In the genomic region with DNA sequence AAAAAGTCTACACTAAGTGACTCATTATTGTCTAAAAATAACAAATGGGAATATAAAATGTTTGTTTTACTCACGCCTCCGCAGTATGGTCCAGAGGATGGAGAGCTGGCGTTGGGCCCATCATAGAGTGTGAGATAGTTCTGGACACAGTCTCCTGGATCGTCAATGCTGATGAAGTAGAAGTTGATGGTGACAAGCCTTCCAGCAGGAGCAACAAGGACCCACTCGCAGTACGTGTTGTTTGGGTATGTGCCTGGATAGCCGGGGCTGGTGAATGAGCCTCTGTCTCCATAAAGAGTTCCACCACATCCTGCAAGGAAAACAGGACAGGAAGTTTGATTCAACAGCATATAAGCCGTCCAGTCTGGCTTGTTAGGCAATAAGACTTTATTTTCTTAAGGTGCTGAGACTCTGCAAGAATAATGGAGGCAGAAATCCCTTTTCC, we compare ENCODE assay signal across 9 cellular contexts. TPM values are rescaled to one million over a fixed set of nuclear protein-coding genes. Genes with fewer than 3 reads are reported as not detected.
DNase-seq lines count a peak whose midpoint lies in the region; ATAC-seq, FAIRE-seq and TF ChIP-seq lines count a peak whose summit lies in the region.
"Had no signal": no experiment of that assay in that cellular context is flagged by ENCODE, and none has a peak within 500 bp of the region (broad histone marks: within the 10 kb centered on the region; RNA-seq: fewer than 3 reads in every experiment).

No MANE protein-coding gene starts in this region.

- no peak overlapping the region for H3K27ac ChIP-seq in A549
- no peak overlapping the region for H3K27ac ChIP-seq in vagina

- H3K4me1 ChIP-seq in A549, result no peaks in the 10 kb centered on the region
- no peaks in the 10 kb centered on the region for H3K4me1 ChIP-seq in vagina

- no peak overlapping the region for H3K4me3 Mint-ChIP-seq in activated CD4-positive, alpha-beta memory T cell treated with anti-CD3 and anti-CD28 coated beads, Interleukin-2, amount 10 ng/mL, durations not matched to agents 7 days and 5 days
- H3K4me3 Mint-ChIP-seq: dendritic cell treated with granulocyte-macrophage colony-stimulating factor and Interleukin-4, amounts not matched to agents 40 ng/mL and 50 ng/mL, for 4 days had no signal

- POLR2A ChIA-PET in A549 (lab: Yijun Ruan, JAX), result interaction anchor here (0.7 kb wide), 1 partner anchor 187 kb away, joined by 3 read pairs; no protein-coding TSS in a partner anchor
- POLR2A ChIA-PET in activated CD4-positive, alpha-beta memory T cell treated with anti-CD3 and anti-CD28 coated beads, Interleukin-2, amount 10 ng/mL, durations not matched to agents 7 days and 5 days (lab: Charles Lee), result interaction anchor here (1.4 kb wide), 1 partner anchor 11 kb away, joined by 7 read pairs; a partner anchor contains a TSS

- peaks cover 8% of the 10 kb centered on the region for H3K4me1 Mint-ChIP-seq in activated CD4-positive, alpha-beta memory T cell treated with anti-CD3 and anti-CD28 coated beads, Interleukin-2, amount 10 ng/mL, durations not matched to agents 7 days and 5 days

- ATAC-seq in A549, result peak; percentile 16 to 27; a peak in 2 of 6 replicates
- no peak for ATAC-seq in HG02885 (IDR thresholded peaks at IDR 0.05; ENCODE audit: poor library complexity, unreplicated experiment)
- ATAC-seq in GM21737 (IDR thresholded peaks at IDR 0.05; ENCODE audit: unreplicated experiment), result no peak

- no peak overlapping the region for H3K27ac Mint-ChIP-seq in activated CD4-positive, alpha-beta memory T cell treated with anti-CD3 and anti-CD28 coated beads, Interleukin-2, amount 10 ng/mL, durations not matched to agents 7 days and 5 days
- H3K27ac Mint-ChIP-seq: dendritic cell treated with granulocyte-macrophage colony-stimulating factor and Interleukin-4, amounts not matched to agents 40 ng/mL and 50 ng/mL, for 4 days had no signal

- intact Hi-C loops in vagina (cut with DNase I), result no loop called here

- TF ChIP-seq POLR2A in A549 (IDR thresholded peaks at IDR 0.05; ENCODE audit: low read length), result no peak
- TF ChIP-seq POLR2A in vagina (IDR thresholded peaks at IDR 0.05), result no peak

- H3K4me3 ChIP-seq in A549 (no peak overlapping the region), choroid plexus epithelial cell (ENCODE audit: low read depth, low read length) (no peak overlapping the region), vagina (no peak overlapping the region)

- H3K9me3 ChIP-seq in A549 (no peaks in the 10 kb centered on the region), vagina (no peaks in the 10 kb centered on the region)

- no peak for TF ChIP-seq RAD21 in A549 (conservative IDR thresholded peaks at IDR 0.05 in 1 of 2, IDR thresholded peaks at IDR 0.05 in 1 of 2)

- no peaks in the 10 kb centered on the region for H3K27me3 Mint-ChIP-seq in activated CD4-positive, alpha-beta memory T cell treated with anti-CD3 and anti-CD28 coated beads, Interleukin-2, amount 10 ng/mL, durations not matched to agents 7 days and 5 days

- H3K9me3 Mint-ChIP-seq in activated CD4-positive, alpha-beta memory T cell treated with anti-CD3 and anti-CD28 coated beads, Interleukin-2, amount 10 ng/mL, durations not matched to agents 7 days and 5 days, result no peaks in the 10 kb centered on the region
- H3K9me3 Mint-ChIP-seq: dendritic cell treated with granulocyte-macrophage colony-stimulating factor and Interleukin-4, amounts not matched to agents 40 ng/mL and 50 ng/mL, for 4 days had no signal

- H3K4me2 ChIP-seq in A549, result peak overlapping the region; percentile 23; the same call in 1 of the 3 replicates

- no peaks in the 10 kb centered on the region for H3K27me3 ChIP-seq in vagina

- FAIRE-seq in A549 (lab: Jason Lieb, UNC), result no peak

- no peak for DNase-seq in A549 (ENCODE audit: low read depth in 1 of 2, low spot score in 1 of 2)
- DNase-seq in HK-2 (ENCODE audit: unreplicated experiment), result peak; percentile 25
- peak; percentile 81 for DNase-seq in choroid plexus epithelial cell (ENCODE audit: low read depth)
- DNase-seq in kidney tubule cell (ENCODE audit: low spot score), result peak; percentile 73
- no peak for DNase-seq in vagina (ENCODE audit: extremely low spot score in 2 of 2)
- DNase-seq in activated CD4-positive, alpha-beta memory T cell treated with anti-CD3 and anti-CD28 coated beads, Interleukin-2, amount 10 ng/mL, durations not matched to agents 7 days and 5 days, result no peak

- TF ChIP-seq CTCF in A549 (IDR thresholded peaks at IDR 0.05) (no peak), choroid plexus epithelial cell (conservative IDR thresholded peaks at IDR 0.05; ENCODE audit: low read depth, low read length) (no peak), vagina (IDR thresholded peaks at IDR 0.05) (no peak)

- H3K36me3 ChIP-seq in vagina, result no peaks in the 10 kb centered on the region

- H3K36me3 Mint-ChIP-seq in activated CD4-positive, alpha-beta memory T cell treated with anti-CD3 and anti-CD28 coated beads, Interleukin-2, amount 10 ng/mL, durations not matched to agents 7 days and 5 days (ENCODE audit: low read depth), result no peaks in the 10 kb centered on the region

- no peak for TF ChIP-seq EP300 in A549 (IDR thresholded peaks at IDR 0.05)

- 49% methylated on average over 8 of the region's 8 CpGs for WGBS in A549 (ENCODE audit: missing lambda C conversion rate)

- CTCF ChIA-PET in A549 (lab: Yijun Ruan, JAX), result interaction anchor here (0.6 to 4.0 kb wide), 29 partner anchors 9 to 1635 kb away, joined by 3 to 31 read pairs (median 4); a partner anchor contains a TSS
- CTCF ChIA-PET in activated CD4-positive, alpha-beta memory T cell treated with anti-CD3 and anti-CD28 coated beads, Interleukin-2, amount 10 ng/mL, durations not matched to agents 7 days and 5 days (lab: Charles Lee), result interaction anchor here (0.7 to 2.3 kb wide), 5 partner anchors 9 to 428 kb away, joined by 3 to 10 read pairs (median 4); a partner anchor contains a TSS

TF ChIP-seq in A549, 52 proteins besides CTCF, POLR2A, EP300 and RAD21:
- TF ChIP-seq, protein P1, sequence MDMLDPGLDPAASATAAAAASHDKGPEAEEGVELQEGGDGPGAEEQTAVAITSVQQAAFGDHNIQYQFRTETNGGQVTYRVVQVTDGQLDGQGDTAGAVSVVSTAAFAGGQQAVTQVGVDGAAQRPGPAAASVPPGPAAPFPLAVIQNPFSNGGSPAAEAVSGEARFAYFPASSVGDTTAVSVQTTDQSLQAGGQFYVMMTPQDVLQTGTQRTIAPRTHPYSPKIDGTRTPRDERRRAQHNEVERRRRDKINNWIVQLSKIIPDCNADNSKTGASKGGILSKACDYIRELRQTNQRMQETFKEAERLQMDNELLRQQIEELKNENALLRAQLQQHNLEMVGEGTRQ (IDR thresholded peaks at IDR 0.05), result no peak
- TF ChIP-seq CBX8 (IDR thresholded peaks at IDR 0.05) (no peak), CHD2 (IDR thresholded peaks at IDR 0.05; ENCODE audit: low read length, partially characterized antibody) (no peak), CBX2 (IDR thresholded peaks at IDR 0.05; ENCODE audit: borderline replicate concordance, low read depth) (no peak), JUN (IDR thresholded peaks at IDR 0.05) (no peak), ZSCAN20 (CRISPR knock-in tag; IDR thresholded peaks at IDR 0.05) (no peak), EHMT2 (IDR thresholded peaks at IDR 0.05; ENCODE audit: low read depth) (no peak), KDM5A (IDR thresholded peaks at IDR 0.05) (no peak), HOXB5 (CRISPR knock-in tag; IDR thresholded peaks at IDR 0.05) (no peak), ZFP36 (IDR thresholded peaks at IDR 0.05; ENCODE audit: borderline replicate concordance, partially characterized antibody) (no peak), HOXA7 (CRISPR knock-in tag; IDR thresholded peaks at IDR 0.05) (no peak), HEYL (CRISPR knock-in tag; IDR thresholded peaks at IDR 0.05) (no peak), FOSL2 (IDR thresholded peaks at IDR 0.05) (no peak), FOSL2 (CRISPR knock-in tag; IDR thresholded peaks at IDR 0.05) (no peak)

RNA-seq across cellular contexts. Expression of a gene that starts 11.5 kb away (rescaled TPM):
- 114 and 127 TPM in 2 replicates for polyA plus RNA-seq in A549 (2011; rRNA removed)
- polyA plus RNA-seq in A549 (2012; cell fraction: cytosol; rRNA removed), result 64.8 and 82.4 TPM in 2 replicates
- 32.4 and 56.7 TPM in 2 replicates for polyA plus RNA-seq in A549 (2012; cell fraction: nucleus; rRNA removed)
- polyA plus RNA-seq in A549 (2017; fragmentation: RNase III; extraction: RNeasy Plus Mini Kit Qiagen cat#74134 plus additional on column Dnase treatment), result 99.3 to 110 TPM (median 107 TPM) in 3 replicates
- 57.5 and 69.6 TPM in 2 replicates for polyA minus RNA-seq in A549 (2011; rRNA and poly(A)+ RNA removed)
- total RNA-seq in vagina, result 50.3 TPM
- total RNA-seq in activated CD4-positive, alpha-beta memory T cell treated with anti-CD3 and anti-CD28 coated beads, Interleukin-2, amount 10 ng/mL, durations not matched to agents 7 days and 5 days, result 10 to 100 TPM; 74.3 to 74.9 TPM

Comparison
In these comparisons a context has a peak if more than half of its experiments do, and no peak if none do; other contexts are left out.
1. ATAC-seq: peak in A549 (2 of 2); none in HG02885 (single experiment) and GM21737 (single experiment).
2. DNase-seq: peak in HK-2 (single experiment), choroid plexus epithelial cell (single experiment) and kidney tubule cell (single experiment); none in A549 (0 of 2), vagina (0 of 2) and activated CD4-positive, alpha-beta memory T cell treated with anti-CD3 and anti-CD28 coated beads, Interleukin-2, amount 10 ng/mL, durations not matched to agents 7 days and 5 days (single experiment).